In genomic region chr9:63781817-63782439, GRCh38 we compare ENCODE assay signal across 8 cellular contexts.
DNase-seq lines count a peak whose midpoint lies in the region; ATAC-seq and TF ChIP-seq lines count a peak whose summit lies in the region.
"Not testable (repeated sequence)": the region's sequence is repeated elsewhere in the genome, so short reads cannot be mapped to it uniquely, and the experiment has no call there.

No MANE protein-coding gene starts in this region.

- not testable (repeated sequence) for H3K4me3 Mint-ChIP-seq in stimulated activated memory B cell treated with anti-CD40 and anti-IgM and Interleukin-4, amounts not matched to agents 10 μg/mL and 1 μg/mL and 100 μg/mL, for 72 hours

- not testable (repeated sequence) for H3K9me3 ChIP-seq in mammary epithelial cell (replicated peaks; ENCODE audit: insufficient read depth, low read length)

- not testable (repeated sequence) for H3K36me3 Mint-ChIP-seq in stimulated activated memory B cell treated with anti-CD40 and anti-IgM and Interleukin-4, amounts not matched to agents 10 μg/mL and 1 μg/mL and 100 μg/mL, for 72 hours

- TF ChIP-seq CTCF in mammary epithelial cell (conservative IDR thresholded peaks at IDR 0.05 in 1 of 2, IDR thresholded peaks at IDR 0.05 in 1 of 2; ENCODE audit: extremely low read depth in 1 of 2, insufficient read depth in 1 of 2, low read depth in 1 of 2, low read length in 2 of 2), result not testable (repeated sequence)

- dilution Hi-C loops in mammary epithelial cell (cut with HindIII; ENCODE audit: low sequenced_read_pairs), result not testable (repeated sequence)

- peak overlapping the region in 1 of 3 experiments; percentile 2 for H3K4me3 ChIP-seq in mammary epithelial cell (replicated peaks in 1 of 3; ENCODE audit: insufficient read depth in 1 of 3, low read depth in 2 of 3, low read length in 3 of 3)

- H3K9ac ChIP-seq in mammary epithelial cell (ENCODE audit: insufficient read depth, low read length), result not testable (repeated sequence)

- not testable (repeated sequence) for H3K27ac ChIP-seq in mammary epithelial cell (ENCODE audit: insufficient read depth, low read depth, low read length)

- not testable (repeated sequence) for H3K27ac Mint-ChIP-seq in stimulated activated memory B cell treated with anti-CD40 and anti-IgM and Interleukin-4, amounts not matched to agents 10 μg/mL and 1 μg/mL and 100 μg/mL, for 72 hours

- H3K36me3 ChIP-seq in mammary epithelial cell (ENCODE audit: insufficient read depth, low read length), result not testable (repeated sequence)

- in situ Hi-C loops in mammary epithelial cell (cut with MboI; ENCODE audit: low sequenced_read_pairs in 2 of 2), result not testable (repeated sequence)

- BruUV-seq in mammary epithelial cell (replicated peaks; lab: Mats Ljungman, UMichigan), result not testable (repeated sequence)

- not testable (repeated sequence) for H3K79me2 ChIP-seq in mammary epithelial cell (ENCODE audit: insufficient read depth, low read length)

- H3K4me1 ChIP-seq in mammary epithelial cell (ENCODE audit: insufficient read depth, low read length), result not testable (repeated sequence)

- 34% methylated on average over 6 of the region's 33 CpGs for WGBS in mammary epithelial cell (ENCODE audit: low coverage, missing lambda C conversion rate)

- intact Hi-C loops in mammary epithelial cell (cut with micrococcal nuclease), result not testable (repeated sequence)

- H3K4me1 Mint-ChIP-seq in stimulated activated memory B cell treated with anti-CD40 and anti-IgM and Interleukin-4, amounts not matched to agents 10 μg/mL and 1 μg/mL and 100 μg/mL, for 72 hours, result not testable (repeated sequence)

- H2AFZ ChIP-seq in mammary epithelial cell (ENCODE audit: low read depth, low read length), result peak overlapping the region; percentile 33

- not testable (repeated sequence) for TF ChIP-seq POLR2A in GM18505 (IDR thresholded peaks at IDR 0.05; ENCODE audit: borderline replicate concordance, extremely low read depth, insufficient read depth, insufficient read length)

- not testable (repeated sequence) for H3K27me3 Mint-ChIP-seq in stimulated activated memory B cell treated with anti-CD40 and anti-IgM and Interleukin-4, amounts not matched to agents 10 μg/mL and 1 μg/mL and 100 μg/mL, for 72 hours

- H4K20me1 ChIP-seq in mammary epithelial cell (ENCODE audit: insufficient read depth, low read length), result not testable (repeated sequence)

- H3K27me3 ChIP-seq in mammary epithelial cell (ENCODE audit: insufficient read depth, low read length), result not testable (repeated sequence)

- not testable (repeated sequence) for DNase-seq in mammary epithelial cell

- CTCF ChIA-PET in mammary epithelial cell (lab: Charles Lee; ENCODE audit: low non-redundant PET), result not testable (repeated sequence)

- H3K9me3 Mint-ChIP-seq in stimulated activated memory B cell treated with anti-CD40 and anti-IgM and Interleukin-4, amounts not matched to agents 10 μg/mL and 1 μg/mL and 100 μg/mL, for 72 hours, result not testable (repeated sequence)

- ATAC-seq in GM18505 (IDR thresholded peaks at IDR 0.05; ENCODE audit: unreplicated experiment), result peak; percentile 41
- peak; percentile 48 for ATAC-seq in GM19351 (IDR thresholded peaks at IDR 0.05; ENCODE audit: unreplicated experiment)
- ATAC-seq in GM21619 (IDR thresholded peaks at IDR 0.05; ENCODE audit: unreplicated experiment), result peak; percentile 33
- peak; percentile 32 for ATAC-seq in HG02840 (IDR thresholded peaks at IDR 0.05; ENCODE audit: low FRiP score, unreplicated experiment)
- peak; percentile 33 for ATAC-seq in HG03196 (IDR thresholded peaks at IDR 0.05; ENCODE audit: unreplicated experiment)
- ATAC-seq in SK-N-SH treated with all-trans-retinoic acid at 6 μM for 48 hours, result peak; percentile 68
- ATAC-seq in stimulated activated memory B cell treated with anti-CD40 and anti-IgM and Interleukin-4, amounts not matched to agents 10 μg/mL and 1 μg/mL and 100 μg/mL, for 72 hours, result peak; percentile 72

- peak overlapping the region; percentile 60 for H3K4me2 ChIP-seq in mammary epithelial cell (ENCODE audit: insufficient read depth, low read depth, low read length)
